22 cellular contexts compared by ENCODE assay signal in genomic region chr22:23155143-23155542, GRCh38. TPM values are rescaled to one million over a fixed set of nuclear protein-coding genes. Genes with fewer than 3 reads are reported as not detected.
DNase-seq lines count a peak whose midpoint lies in the region; ATAC-seq, FAIRE-seq and TF ChIP-seq lines count a peak whose summit lies in the region.
"Had no signal": no experiment of that assay in that cellular context is flagged by ENCODE, and none has a peak within 500 bp of the region (broad histone marks: within the 10 kb centered on the region; RNA-seq: fewer than 3 reads in every experiment).

No MANE protein-coding gene starts in this region.

- 96% methylated on average over 3 of the region's 3 CpGs for WGBS in HepG2 (ENCODE audit: low lambda C conversion rate)
- 89% methylated on average over 3 of the region's 3 CpGs for WGBS in right lobe of liver (ENCODE audit: insufficient coverage, low coverage, low lambda C conversion rate, missing lambda C conversion rate)

- CTCF ChIA-PET in HepG2 (lab: Yijun Ruan, JAX; ENCODE audit: low intra/inter-chr PET ratio, low total read pairs) (no interaction called here), OCI-LY7 (lab: Charles Lee; ENCODE audit: unreplicated experiment) (no interaction called here)

- no peak for FAIRE-seq in HepG2 (lab: Jason Lieb, UNC)
- FAIRE-seq in bronchial epithelial cell (lab: Jason Lieb, UNC), result peak; percentile 87
- FAIRE-seq: GM12878, H1 had no signal

- H4K20me1 ChIP-seq in HepG2 (ENCODE audit: insufficient read depth, low read length), result no peaks in the 10 kb centered on the region
- H4K20me1 ChIP-seq in OCI-LY7 (ENCODE audit: insufficient read depth, low read length), result no peaks in the 10 kb centered on the region
- H4K20me1 ChIP-seq: BLaER1 had no signal

- TF ChIP-seq CTCF in HepG2 (CRISPR knock-in tag; IDR thresholded peaks at IDR 0.05) (no peak), right lobe of liver (IDR thresholded peaks at IDR 0.05) (no peak), bronchial epithelial cell (IDR thresholded peaks at IDR 0.05; ENCODE audit: insufficient read depth, low read length, severe bottlenecking) (no peak), neutrophil (IDR thresholded peaks at IDR 0.05) (no peak), colonic mucosa (IDR thresholded peaks at IDR 0.05) (no peak), OCI-LY7 (conservative IDR thresholded peaks at IDR 0.05; ENCODE audit: low read length) (no peak)

- DNase-seq in HepG2 (ENCODE audit: low spot score) (no peak), right lobe of liver (no peak), bronchial epithelial cell (ENCODE audit: low read depth) (no peak), colonic mucosa (no peak), OCI-LY7 (ENCODE audit: low spot score) (no peak)
- DNase-seq: 8988T; CD8-positive, alpha-beta T cell; DMS 273 treated with DMSO at 0.1 percent for 48 hours; DMS53; DND-41; EL; H9; IMR-90 had no signal

- H3K4me2 ChIP-seq in HepG2 (ENCODE audit: low read depth, low read length) (no peak overlapping the region), OCI-LY7 (ENCODE audit: low read length) (no peak overlapping the region)

- H3K27me3 ChIP-seq in HepG2 (ENCODE audit: control insufficient read depth in 1 of 2, insufficient read depth in 2 of 2, low read length in 2 of 2) (no peaks in the 10 kb centered on the region; a peak in 1 of 5 replicates), right lobe of liver (no peaks in the 10 kb centered on the region), bronchial epithelial cell (ENCODE audit: control insufficient read depth, insufficient read depth, low read length) (no peaks in the 10 kb centered on the region), neutrophil (no peaks in the 10 kb centered on the region), colonic mucosa (no peaks in the 10 kb centered on the region)
- H3K27me3 ChIP-seq: BLaER1 had no signal

- TF ChIP-seq POLR2A in HepG2 (IDR thresholded peaks at IDR 0.05; ENCODE audit: insufficient read depth in 1 of 2, low read depth in 2 of 2, low read length in 2 of 2) (no peak), right lobe of liver (IDR thresholded peaks at IDR 0.05) (no peak)

- TF ChIP-seq RAD21 in HepG2 (CRISPR knock-in tag; IDR thresholded peaks at IDR 0.05), result no peak

- H3K9me2 ChIP-seq in OCI-LY7 (ENCODE audit: insufficient read depth, low read length), result no peaks in the 10 kb centered on the region

- H3K79me2 ChIP-seq in HepG2 (ENCODE audit: insufficient read depth, low read length) (no peaks in the 10 kb centered on the region), OCI-LY7 (ENCODE audit: insufficient read depth, low read depth, low read length) (no peaks in the 10 kb centered on the region)

- H3K9me3 ChIP-seq in HepG2 (ENCODE audit: low read length), result no peaks in the 10 kb centered on the region
- no peaks in the 10 kb centered on the region for H3K9me3 ChIP-seq in right lobe of liver
- no peaks in the 10 kb centered on the region for H3K9me3 ChIP-seq in neutrophil
- no peaks in the 10 kb centered on the region for H3K9me3 ChIP-seq in colonic mucosa
- H3K9me3 ChIP-seq in OCI-LY7 (ENCODE audit: low read length), result no peaks in the 10 kb centered on the region
- H3K9me3 ChIP-seq: BLaER1 had no signal

- intact Hi-C loops in HepG2 (cut with micrococcal nuclease; ENCODE audit: unreplicated experiment) (no loop called here), right lobe of liver (cut with DNase I) (no loop called here), colonic mucosa (cut with DNase I) (no loop called here), OCI-LY7 (cut with micrococcal nuclease; ENCODE audit: unreplicated experiment) (no loop called here)

- H3K27ac ChIP-seq in HepG2 (ENCODE audit: extremely low read length, insufficient read depth, low read length), result no peak overlapping the region
- no peak overlapping the region for H3K27ac ChIP-seq in right lobe of liver
- H3K27ac ChIP-seq in neutrophil, result peak overlapping the region; percentile 100
- no peak overlapping the region for H3K27ac ChIP-seq in colonic mucosa
- H3K27ac ChIP-seq in OCI-LY7 (ENCODE audit: low read depth, low read length, poor library complexity, severe bottlenecking), result no peak overlapping the region
- H3K27ac ChIP-seq: BLaER1, HL-60 had no signal

- H3K4me3 ChIP-seq in HepG2 (replicated peaks in 1 of 3; ENCODE audit: insufficient read depth in 1 of 3, low read depth in 2 of 3, low read length in 3 of 3) (no peak overlapping the region), right lobe of liver (no peak overlapping the region), bronchial epithelial cell (ENCODE audit: low read depth, low read length) (no peak overlapping the region), neutrophil (ENCODE audit: low read depth in 1 of 2, low read length in 1 of 2) (no peak overlapping the region), colonic mucosa (no peak overlapping the region), OCI-LY7 (ENCODE audit: low read depth, low read length, poor library complexity, severe bottlenecking) (no peak overlapping the region)
- H3K4me3 ChIP-seq: BLaER1, GM12878 had no signal

- BruUV-seq in HepG2 (replicated peaks; lab: Mats Ljungman, UMichigan) (no TSS peak), OCI-LY7 (replicated peaks; lab: Mats Ljungman, UMichigan) (no TSS peak)

- H3K4me1 ChIP-seq in HepG2 (ENCODE audit: insufficient read depth, low read length) (peaks cover 100% of the 10 kb centered on the region), right lobe of liver (peaks cover 0 to 6% (median 0%) of the 10 kb centered on the region in 4 donors), neutrophil (ENCODE audit: control insufficient read depth in 1 of 2, insufficient read depth in 1 of 2, low read depth in 1 of 2, low read length in 1 of 2) (peaks cover 68 to 79% of the 10 kb centered on the region in 2 experiments), colonic mucosa (no peaks in the 10 kb centered on the region), OCI-LY7 (ENCODE audit: insufficient read depth, low read length, poor library complexity, severe bottlenecking) (peaks cover 58% of the 10 kb centered on the region)

- H2AFZ ChIP-seq in HepG2 (ENCODE audit: low read length) (no peak overlapping the region), OCI-LY7 (ENCODE audit: low read length) (no peak overlapping the region)

- no peaks in the 10 kb centered on the region for H3K36me3 ChIP-seq in HepG2 (replicated peaks in 1 of 2; ENCODE audit: control insufficient read depth in 1 of 2, insufficient read depth in 2 of 2, low read length in 2 of 2)
- no peaks in the 10 kb centered on the region for H3K36me3 ChIP-seq in right lobe of liver
- H3K36me3 ChIP-seq in bronchial epithelial cell (ENCODE audit: control insufficient read depth, insufficient read depth, low read length), result no peaks in the 10 kb centered on the region
- no peaks in the 10 kb centered on the region for H3K36me3 ChIP-seq in neutrophil
- H3K36me3 ChIP-seq in colonic mucosa, result no peaks in the 10 kb centered on the region
- H3K36me3 ChIP-seq in OCI-LY7 (ENCODE audit: insufficient read depth, low read length), result no peaks in the 10 kb centered on the region
- H3K36me3 ChIP-seq: BLaER1 had no signal

- in situ Hi-C loops in HepG2 (cut with HindIII; ENCODE audit: extremely low pct_ligation_motif_present, low pct_unique_long_range_greater_than_20kb), result loop anchor here (25.0 kb wide), 1 partner anchor 407 kb away; no protein-coding TSS in a partner anchor

- H3K9ac ChIP-seq in HepG2 (ENCODE audit: insufficient read depth, low read depth, low read length) (no peak overlapping the region), colonic mucosa (ENCODE audit: low read depth in 2 of 2, low read length in 2 of 2) (no peak overlapping the region)
- H3K9ac ChIP-seq: BLaER1 had no signal

- ATAC-seq in HepG2 (no peak), right lobe of liver (no peak), HG03520 (IDR thresholded peaks at IDR 0.05; ENCODE audit: unreplicated experiment) (no peak)
- ATAC-seq: CD8-positive, alpha-beta T cell; GM12878 had no signal

- TF ChIP-seq EP300 in HepG2 (IDR thresholded peaks at IDR 0.05; ENCODE audit: low read depth in 2 of 2, low read length in 2 of 2), result no peak
- no peak for TF ChIP-seq EP300 in HepG2 (CRISPR knock-in tag; IDR thresholded peaks at IDR 0.05; ENCODE audit: borderline replicate concordance)

- POLR2A ChIA-PET in HepG2 (lab: Yijun Ruan, JAX), result interaction anchor here (1.5 kb wide), 1 partner anchor 10 kb away, joined by 4 read pairs; the partner anchor contains the start of gene RAB36
- POLR2A ChIA-PET in OCI-LY7 (lab: Charles Lee), result interaction anchor here (1.2 kb wide), 1 partner anchor 8 kb away, joined by 3 read pairs; no protein-coding TSS in a partner anchor

RNA-seq across cellular contexts. Expression of gene RAB36, which starts 9.9 kb away (rescaled TPM):
- total RNA-seq in HepG2 (2016; rRNA removed; fragmentation: Illumina TruSeq; extraction: Trizol) (0.20 and 0.24 TPM in 2 replicates), right lobe of liver (under 1 TPM; 0.07 to 0.65 (median 0.19) TPM), bronchial epithelial cell (0.26 and 0.77 TPM in 2 replicates), colonic mucosa (1 to 10 TPM in 1 of 2 donors, under 1 TPM in 1; 0.98 to 2.3 TPM), OCI-LY7 (2022) (2.5 and 3.0 TPM in 2 replicates)
- 0.10 TPM in 1 of 2 replicates, not detected in the other for total RNA-seq in HepG2 (2016; cell fraction: cytosol; rRNA removed; fragmentation: Illumina TruSeq; extraction: Trizol; ENCODE audit: low read depth)
- 0.24 and 0.37 TPM in 2 replicates for total RNA-seq in HepG2 (2016; cell fraction: insoluble cytoplasmic fraction; rRNA removed; fragmentation: Illumina TruSeq; extraction: Trizol)
- 0.12 and 0.17 TPM in 2 replicates for total RNA-seq in HepG2 (2016; cell fraction: membrane; rRNA removed; fragmentation: Illumina TruSeq; extraction: Trizol)
- 0.19 TPM in 2 replicates for total RNA-seq in HepG2 (2016; cell fraction: nucleus; rRNA removed; fragmentation: Illumina TruSeq; extraction: Trizol)
- 0.86 and 1.0 TPM in 2 replicates for polyA plus RNA-seq in HepG2 (2011; rRNA removed)
- 0.74 and 0.89 TPM in 2 replicates for polyA plus RNA-seq in HepG2 (2011; cell fraction: cytosol; rRNA removed)
- 0.59 and 0.71 TPM in 2 replicates for polyA plus RNA-seq in HepG2 (2011; cell fraction: nucleus; rRNA removed)
- polyA plus RNA-seq in HepG2 (2012), result 0.49 and 0.95 TPM in 2 replicates
- 0.03 and 0.05 TPM in 2 replicates for polyA plus RNA-seq in HepG2 (2016; cell fraction: cytosol; fragmentation: Illumina TruSeq; extraction: Trizol; ENCODE audit: low read depth)
- polyA plus RNA-seq in HepG2 (2016; cell fraction: insoluble cytoplasmic fraction; fragmentation: Illumina TruSeq; extraction: Trizol; ENCODE audit: low read depth), result 0.22 and 0.23 TPM in 2 replicates
- polyA plus RNA-seq in HepG2 (2016; cell fraction: membrane; fragmentation: Illumina TruSeq; extraction: Trizol; ENCODE audit: low read depth), result 0.14 and 0.15 TPM in 2 replicates
- polyA plus RNA-seq in HepG2 (2016; cell fraction: nucleus; fragmentation: Illumina TruSeq; extraction: Trizol; ENCODE audit: insufficient read depth, low read depth), result 0.19 and 0.33 TPM in 2 replicates
- 0.02 and 2.6 TPM in 2 replicates for polyA minus RNA-seq in HepG2 (2011; rRNA and poly(A)+ RNA removed; ENCODE audit: low replicate concordance)
- polyA minus RNA-seq in HepG2 (2011; cell fraction: cytosol; rRNA and poly(A)+ RNA removed), result 0.44 and 0.49 TPM in 2 replicates
- 0.37 and 0.64 TPM in 2 replicates for polyA minus RNA-seq in HepG2 (2011; cell fraction: nucleus; rRNA and poly(A)+ RNA removed)
- total RNA-seq in OCI-LY7 (2014; rRNA removed; shearing (Covaris generic)), result 0.15 and 0.41 TPM in 2 replicates

RNA-seq across cellular contexts. Expression of gene RSPH14, which starts 13.4 kb away (rescaled TPM):
- total RNA-seq in HepG2 (2016; rRNA removed; fragmentation: Illumina TruSeq; extraction: Trizol), result 1.1 and 1.3 TPM in 2 replicates
- 0.35 and 0.71 TPM in 2 replicates for total RNA-seq in HepG2 (2016; cell fraction: cytosol; rRNA removed; fragmentation: Illumina TruSeq; extraction: Trizol; ENCODE audit: low read depth)
- total RNA-seq in HepG2 (2016; cell fraction: insoluble cytoplasmic fraction; rRNA removed; fragmentation: Illumina TruSeq; extraction: Trizol), result 0.67 and 1.0 TPM in 2 replicates
- total RNA-seq in HepG2 (2016; cell fraction: membrane; rRNA removed; fragmentation: Illumina TruSeq; extraction: Trizol), result 0.40 and 1.1 TPM in 2 replicates
- 0.94 TPM in 1 of 2 replicates, not detected in the other for total RNA-seq in HepG2 (2016; cell fraction: nucleus; rRNA removed; fragmentation: Illumina TruSeq; extraction: Trizol)
- 0.86 and 1.2 TPM in 2 replicates for polyA plus RNA-seq in HepG2 (2011; rRNA removed)
- polyA plus RNA-seq in HepG2 (2011; cell fraction: cytosol; rRNA removed), result 0.55 and 0.93 TPM in 2 replicates
- 0.48 and 0.50 TPM in 2 replicates for polyA plus RNA-seq in HepG2 (2011; cell fraction: nucleus; rRNA removed)
- polyA plus RNA-seq in HepG2 (2012), result 0.58 and 2.0 TPM in 2 replicates
- polyA plus RNA-seq in HepG2 (2016; cell fraction: cytosol; fragmentation: Illumina TruSeq; extraction: Trizol; ENCODE audit: low read depth), result 0.60 and 0.71 TPM in 2 replicates
- 0.40 and 1.1 TPM in 2 replicates for polyA plus RNA-seq in HepG2 (2016; cell fraction: insoluble cytoplasmic fraction; fragmentation: Illumina TruSeq; extraction: Trizol; ENCODE audit: low read depth)
- 0.47 and 2.4 TPM in 2 replicates for polyA plus RNA-seq in HepG2 (2016; cell fraction: membrane; fragmentation: Illumina TruSeq; extraction: Trizol; ENCODE audit: low read depth)
- 1.6 and 2.0 TPM in 2 replicates for polyA plus RNA-seq in HepG2 (2016; cell fraction: nucleus; fragmentation: Illumina TruSeq; extraction: Trizol; ENCODE audit: insufficient read depth, low read depth)
- polyA minus RNA-seq in HepG2 (2011; rRNA and poly(A)+ RNA removed; ENCODE audit: low replicate concordance), result 1.4 TPM in 1 of 2 replicates, not detected in the other
- not detected in 2 replicates for polyA minus RNA-seq in HepG2 (2011; cell fraction: cytosol; rRNA and poly(A)+ RNA removed)
- polyA minus RNA-seq in HepG2 (2011; cell fraction: nucleus; rRNA and poly(A)+ RNA removed), result 1.0 and 1.4 TPM in 2 replicates
- total RNA-seq in right lobe of liver, result not detected
- total RNA-seq in bronchial epithelial cell, result not detected in 2 replicates
- under 1 TPM; 0.45 to 0.69 TPM for total RNA-seq in colonic mucosa
- total RNA-seq in OCI-LY7 (2014; rRNA removed; shearing (Covaris generic)), result 0.98 and 3.0 TPM in 2 replicates
- total RNA-seq in OCI-LY7 (2022), result 6.1 and 7.9 TPM in 2 replicates
- total RNA-seq: A673, G401, H9, HT1080, IMR-90 had no signal
- polyA plus RNA-seq: IMR-90 had no signal

RNA-seq across cellular contexts. Expression of gene BCR, which starts 25.2 kb away (rescaled TPM):
- total RNA-seq in HepG2 (2016; rRNA removed; fragmentation: Illumina TruSeq; extraction: Trizol) (33.6 and 35.4 TPM in 2 replicates), right lobe of liver (10 to 100 TPM; 22.7 to 28.8 (median 24.3) TPM), bronchial epithelial cell (114 and 118 TPM in 2 replicates), colonic mucosa (10 to 100 TPM; 39.2 to 57.8 TPM), OCI-LY7 (2022) (38.7 and 42.2 TPM in 2 replicates)
- 10.9 and 12.3 TPM in 2 replicates for total RNA-seq in HepG2 (2016; cell fraction: cytosol; rRNA removed; fragmentation: Illumina TruSeq; extraction: Trizol; ENCODE audit: low read depth)
- 29.4 and 37.4 TPM in 2 replicates for total RNA-seq in HepG2 (2016; cell fraction: insoluble cytoplasmic fraction; rRNA removed; fragmentation: Illumina TruSeq; extraction: Trizol)
- total RNA-seq in HepG2 (2016; cell fraction: membrane; rRNA removed; fragmentation: Illumina TruSeq; extraction: Trizol), result 17.4 and 22.3 TPM in 2 replicates
- 26.4 and 32.2 TPM in 2 replicates for total RNA-seq in HepG2 (2016; cell fraction: nucleus; rRNA removed; fragmentation: Illumina TruSeq; extraction: Trizol)
- 19.9 and 21.9 TPM in 2 replicates for polyA plus RNA-seq in HepG2 (2011; rRNA removed)
- 28.9 and 33.8 TPM in 2 replicates for polyA plus RNA-seq in HepG2 (2011; cell fraction: cytosol; rRNA removed)
- 66.0 and 71.9 TPM in 2 replicates for polyA plus RNA-seq in HepG2 (2011; cell fraction: nucleus; rRNA removed)
- polyA plus RNA-seq in HepG2 (2012), result 21.2 and 25.3 TPM in 2 replicates
- polyA plus RNA-seq in HepG2 (2016; cell fraction: cytosol; fragmentation: Illumina TruSeq; extraction: Trizol; ENCODE audit: low read depth), result 2.3 and 4.6 TPM in 2 replicates
- polyA plus RNA-seq in HepG2 (2016; cell fraction: insoluble cytoplasmic fraction; fragmentation: Illumina TruSeq; extraction: Trizol; ENCODE audit: low read depth), result 26.5 and 34.8 TPM in 2 replicates
- 11.6 and 12.9 TPM in 2 replicates for polyA plus RNA-seq in HepG2 (2016; cell fraction: membrane; fragmentation: Illumina TruSeq; extraction: Trizol; ENCODE audit: low read depth)
- polyA plus RNA-seq in HepG2 (2016; cell fraction: nucleus; fragmentation: Illumina TruSeq; extraction: Trizol; ENCODE audit: insufficient read depth, low read depth), result 45.4 and 51.6 TPM in 2 replicates
- 67.7 and 82.7 TPM in 2 replicates for polyA minus RNA-seq in HepG2 (2011; rRNA and poly(A)+ RNA removed; ENCODE audit: low replicate concordance)
- 43.0 and 57.5 TPM in 2 replicates for polyA minus RNA-seq in HepG2 (2011; cell fraction: cytosol; rRNA and poly(A)+ RNA removed)
- polyA minus RNA-seq in HepG2 (2011; cell fraction: nucleus; rRNA and poly(A)+ RNA removed), result 24.6 and 32.1 TPM in 2 replicates
- 46.5 and 51.3 TPM in 2 replicates for total RNA-seq in OCI-LY7 (2014; rRNA removed; shearing (Covaris generic))
